1 cellular context compared by ENCODE assay signal in the genomic region with DNA sequence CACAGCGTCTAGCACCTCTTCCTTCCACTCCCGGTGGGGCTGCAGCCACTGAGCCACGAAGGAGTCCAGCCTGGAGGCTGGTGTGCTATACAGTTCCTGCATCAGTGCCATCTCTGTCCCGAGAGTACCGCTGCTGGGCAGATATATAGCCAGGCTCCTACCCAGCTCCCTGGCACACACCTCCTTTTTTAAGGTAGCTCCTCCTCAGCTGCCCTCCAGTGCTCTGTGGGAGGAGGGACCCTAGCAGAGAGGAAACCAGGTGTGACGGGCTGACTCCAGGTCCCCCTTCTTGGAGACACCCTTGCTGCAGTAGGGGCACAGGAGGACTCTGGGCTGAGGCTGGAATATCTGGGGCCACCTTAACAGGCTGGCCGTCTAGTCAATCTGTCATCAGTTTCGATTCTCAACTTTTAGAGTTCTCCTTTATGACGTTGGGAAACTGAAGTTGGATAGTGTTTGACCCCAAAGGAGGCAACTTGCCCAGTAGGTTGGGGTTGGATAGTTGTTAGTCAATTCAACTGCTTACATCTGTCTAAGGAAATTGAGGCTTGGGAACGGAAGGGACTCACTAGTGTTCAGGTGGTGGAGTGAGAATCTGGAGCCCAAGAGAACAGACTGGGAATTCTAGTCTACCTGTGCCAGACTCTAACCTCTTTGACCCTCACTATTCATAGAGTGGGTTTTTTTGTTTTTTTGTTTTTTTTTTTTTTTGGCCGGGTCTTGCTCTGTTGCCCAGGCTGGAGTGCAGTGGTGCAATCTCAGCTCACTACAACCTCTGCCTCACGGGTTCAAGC.
TF ChIP-seq lines count a peak whose summit lies in the region.

TSS of gene OASL (minus strand) at position 386 of the 794 bp plus-strand sequence. CDS start at position 111, 275 bp downstream.

TF ChIP-seq in A549, 52 proteins besides CTCF, POLR2A, EP300 and RAD21 (continued from another document):
- TF ChIP-seq KDM5A (IDR thresholded peaks at IDR 0.05) (no peak), NPAS2 (CRISPR knock-in tag; IDR thresholded peaks at IDR 0.05; ENCODE audit: borderline replicate concordance) (no peak), POLR2AphosphoS2 (conservative IDR thresholded peaks at IDR 0.05; ENCODE audit: low read length) (no peak)
